1 cellular context compared by ENCODE assay signal in the genomic region with DNA sequence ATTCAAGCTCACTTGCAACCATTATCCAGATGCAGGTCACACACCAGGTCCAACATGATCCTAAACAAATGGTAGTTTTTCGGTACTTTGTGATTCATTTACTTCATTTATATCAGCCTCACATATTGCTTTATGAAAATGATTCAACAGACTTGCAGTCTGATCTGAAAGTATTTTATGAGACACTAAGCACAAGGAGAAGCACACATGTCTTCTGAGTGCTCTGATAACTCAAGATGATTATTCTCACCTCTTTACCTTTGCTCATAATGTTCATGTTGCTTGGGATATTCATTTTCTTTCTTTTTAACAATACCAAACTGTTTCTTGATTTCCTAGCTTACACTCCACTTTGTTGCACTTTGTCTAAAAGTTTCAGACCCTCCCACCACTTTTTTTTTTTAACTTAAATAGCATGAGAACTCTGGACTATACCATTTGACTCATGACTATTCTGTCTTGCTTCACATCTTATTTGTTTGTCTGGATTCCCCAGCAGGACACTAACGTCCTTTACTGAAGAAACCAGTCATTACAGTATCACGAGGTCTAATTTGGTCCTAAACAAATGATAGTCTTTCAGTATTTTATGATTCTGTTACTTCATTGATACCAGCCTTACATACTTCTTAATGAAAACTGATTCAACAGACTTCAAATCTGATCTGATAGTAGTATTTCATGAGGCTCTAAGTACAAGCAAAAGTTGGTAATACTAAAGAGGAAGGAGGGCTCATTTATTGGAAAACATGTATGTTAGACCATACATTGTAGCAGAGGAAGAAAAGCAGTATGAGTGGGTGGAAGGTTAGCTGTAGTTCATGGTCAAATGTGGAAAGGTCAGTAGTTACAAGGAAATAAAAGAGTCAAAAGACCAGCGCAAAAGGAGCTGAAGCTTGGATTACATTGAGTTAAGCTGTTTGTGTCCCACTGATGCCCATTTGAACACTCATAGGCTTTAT.
TF ChIP-seq lines count a peak whose summit lies in the region.

No MANE protein-coding gene starts in this region.

TF ChIP-seq in HepG2, 621 proteins besides CTCF, POLR2A, EP300 and RAD21 (continued from another document):
- TF ChIP-seq, protein P1, sequence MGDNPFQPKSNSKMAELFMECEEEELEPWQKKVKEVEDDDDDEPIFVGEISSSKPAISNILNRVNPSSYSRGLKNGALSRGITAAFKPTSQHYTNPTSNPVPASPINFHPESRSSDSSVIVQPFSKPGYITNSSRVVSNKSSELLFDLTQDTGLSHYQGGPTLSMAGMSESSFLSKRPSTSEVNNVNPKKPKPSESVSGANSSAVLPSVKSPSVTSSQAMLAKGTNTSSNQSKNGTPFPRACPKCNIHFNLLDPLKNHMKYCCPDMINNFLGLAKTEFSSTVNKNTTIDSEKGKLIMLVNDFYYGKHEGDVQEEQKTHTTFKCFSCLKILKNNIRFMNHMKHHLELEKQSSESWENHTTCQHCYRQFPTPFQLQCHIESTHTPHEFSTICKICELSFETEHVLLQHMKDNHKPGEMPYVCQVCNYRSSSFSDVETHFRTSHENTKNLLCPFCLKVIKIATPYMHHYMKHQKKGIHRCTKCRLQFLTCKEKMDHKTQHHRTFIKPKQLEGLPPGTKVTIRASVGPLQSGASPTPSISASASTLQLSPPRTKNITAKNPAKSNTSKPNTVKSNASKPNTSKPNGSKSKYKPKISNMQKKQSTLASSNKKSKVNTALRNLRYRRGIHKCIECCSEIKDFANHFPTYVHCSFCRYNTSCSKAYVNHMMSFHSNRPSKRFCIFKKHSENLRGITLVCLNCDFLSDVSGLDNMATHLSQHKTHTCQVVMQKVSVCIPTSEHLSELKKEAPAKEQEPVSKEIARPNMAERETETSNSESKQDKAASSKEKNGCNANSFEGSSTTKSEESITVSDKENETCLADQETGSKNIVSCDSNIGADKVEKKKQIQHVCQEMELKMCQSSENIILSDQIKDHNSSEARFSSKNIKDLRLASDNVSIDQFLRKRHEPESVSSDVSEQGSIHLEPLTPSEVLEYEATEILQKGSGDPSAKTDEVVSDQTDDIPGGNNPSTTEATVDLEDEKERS (CRISPR knock-in tag; IDR thresholded peaks at IDR 0.05): no peak
- TF ChIP-seq SOX5 (CRISPR knock-in tag; IDR thresholded peaks at IDR 0.05; ENCODE audit: borderline replicate concordance) (no peak), RFXANK (CRISPR knock-in tag; IDR thresholded peaks at IDR 0.05) (no peak), FOXA1 (IDR thresholded peaks at IDR 0.05) (no peak), FOXA1 (CRISPR knock-in tag; IDR thresholded peaks at IDR 0.05) (no peak), ZNF383 (CRISPR knock-in tag; IDR thresholded peaks at IDR 0.05; ENCODE audit: borderline replicate concordance) (no peak), ZNF253 (CRISPR knock-in tag; IDR thresholded peaks at IDR 0.05; ENCODE audit: borderline replicate concordance) (no peak), CEBPG (CRISPR knock-in tag; IDR thresholded peaks at IDR 0.05) (peak; percentile 28), ZNF547 (CRISPR knock-in tag; IDR thresholded peaks at IDR 0.05) (no peak), YEATS2 (CRISPR knock-in tag; IDR thresholded peaks at IDR 0.05; ENCODE audit: borderline replicate concordance) (no peak), CHD2 (IDR thresholded peaks at IDR 0.05; ENCODE audit: low read depth, low read length) (no peak), XBP1 (CRISPR knock-in tag; IDR thresholded peaks at IDR 0.05) (no peak), GZF1 (CRISPR knock-in tag; IDR thresholded peaks at IDR 0.05) (no peak)
- TF ChIP-seq, protein P2, sequence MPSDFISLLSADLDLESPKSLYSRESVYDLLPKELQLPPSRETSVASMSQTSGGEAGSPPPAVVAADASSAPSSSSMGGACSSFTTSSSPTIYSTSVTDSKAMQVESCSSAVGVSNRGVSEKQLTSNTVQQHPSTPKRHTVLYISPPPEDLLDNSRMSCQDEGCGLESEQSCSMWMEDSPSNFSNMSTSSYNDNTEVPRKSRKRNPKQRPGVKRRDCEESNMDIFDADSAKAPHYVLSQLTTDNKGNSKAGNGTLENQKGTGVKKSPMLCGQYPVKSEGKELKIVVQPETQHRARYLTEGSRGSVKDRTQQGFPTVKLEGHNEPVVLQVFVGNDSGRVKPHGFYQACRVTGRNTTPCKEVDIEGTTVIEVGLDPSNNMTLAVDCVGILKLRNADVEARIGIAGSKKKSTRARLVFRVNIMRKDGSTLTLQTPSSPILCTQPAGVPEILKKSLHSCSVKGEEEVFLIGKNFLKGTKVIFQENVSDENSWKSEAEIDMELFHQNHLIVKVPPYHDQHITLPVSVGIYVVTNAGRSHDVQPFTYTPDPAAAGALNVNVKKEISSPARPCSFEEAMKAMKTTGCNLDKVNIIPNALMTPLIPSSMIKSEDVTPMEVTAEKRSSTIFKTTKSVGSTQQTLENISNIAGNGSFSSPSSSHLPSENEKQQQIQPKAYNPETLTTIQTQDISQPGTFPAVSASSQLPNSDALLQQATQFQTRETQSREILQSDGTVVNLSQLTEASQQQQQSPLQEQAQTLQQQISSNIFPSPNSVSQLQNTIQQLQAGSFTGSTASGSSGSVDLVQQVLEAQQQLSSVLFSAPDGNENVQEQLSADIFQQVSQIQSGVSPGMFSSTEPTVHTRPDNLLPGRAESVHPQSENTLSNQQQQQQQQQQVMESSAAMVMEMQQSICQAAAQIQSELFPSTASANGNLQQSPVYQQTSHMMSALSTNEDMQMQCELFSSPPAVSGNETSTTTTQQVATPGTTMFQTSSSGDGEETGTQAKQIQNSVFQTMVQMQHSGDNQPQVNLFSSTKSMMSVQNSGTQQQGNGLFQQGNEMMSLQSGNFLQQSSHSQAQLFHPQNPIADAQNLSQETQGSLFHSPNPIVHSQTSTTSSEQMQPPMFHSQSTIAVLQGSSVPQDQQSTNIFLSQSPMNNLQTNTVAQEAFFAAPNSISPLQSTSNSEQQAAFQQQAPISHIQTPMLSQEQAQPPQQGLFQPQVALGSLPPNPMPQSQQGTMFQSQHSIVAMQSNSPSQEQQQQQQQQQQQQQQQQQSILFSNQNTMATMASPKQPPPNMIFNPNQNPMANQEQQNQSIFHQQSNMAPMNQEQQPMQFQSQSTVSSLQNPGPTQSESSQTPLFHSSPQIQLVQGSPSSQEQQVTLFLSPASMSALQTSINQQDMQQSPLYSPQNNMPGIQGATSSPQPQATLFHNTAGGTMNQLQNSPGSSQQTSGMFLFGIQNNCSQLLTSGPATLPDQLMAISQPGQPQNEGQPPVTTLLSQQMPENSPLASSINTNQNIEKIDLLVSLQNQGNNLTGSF (CRISPR knock-in tag; IDR thresholded peaks at IDR 0.05): no peak
- TF ChIP-seq, protein P3, sequence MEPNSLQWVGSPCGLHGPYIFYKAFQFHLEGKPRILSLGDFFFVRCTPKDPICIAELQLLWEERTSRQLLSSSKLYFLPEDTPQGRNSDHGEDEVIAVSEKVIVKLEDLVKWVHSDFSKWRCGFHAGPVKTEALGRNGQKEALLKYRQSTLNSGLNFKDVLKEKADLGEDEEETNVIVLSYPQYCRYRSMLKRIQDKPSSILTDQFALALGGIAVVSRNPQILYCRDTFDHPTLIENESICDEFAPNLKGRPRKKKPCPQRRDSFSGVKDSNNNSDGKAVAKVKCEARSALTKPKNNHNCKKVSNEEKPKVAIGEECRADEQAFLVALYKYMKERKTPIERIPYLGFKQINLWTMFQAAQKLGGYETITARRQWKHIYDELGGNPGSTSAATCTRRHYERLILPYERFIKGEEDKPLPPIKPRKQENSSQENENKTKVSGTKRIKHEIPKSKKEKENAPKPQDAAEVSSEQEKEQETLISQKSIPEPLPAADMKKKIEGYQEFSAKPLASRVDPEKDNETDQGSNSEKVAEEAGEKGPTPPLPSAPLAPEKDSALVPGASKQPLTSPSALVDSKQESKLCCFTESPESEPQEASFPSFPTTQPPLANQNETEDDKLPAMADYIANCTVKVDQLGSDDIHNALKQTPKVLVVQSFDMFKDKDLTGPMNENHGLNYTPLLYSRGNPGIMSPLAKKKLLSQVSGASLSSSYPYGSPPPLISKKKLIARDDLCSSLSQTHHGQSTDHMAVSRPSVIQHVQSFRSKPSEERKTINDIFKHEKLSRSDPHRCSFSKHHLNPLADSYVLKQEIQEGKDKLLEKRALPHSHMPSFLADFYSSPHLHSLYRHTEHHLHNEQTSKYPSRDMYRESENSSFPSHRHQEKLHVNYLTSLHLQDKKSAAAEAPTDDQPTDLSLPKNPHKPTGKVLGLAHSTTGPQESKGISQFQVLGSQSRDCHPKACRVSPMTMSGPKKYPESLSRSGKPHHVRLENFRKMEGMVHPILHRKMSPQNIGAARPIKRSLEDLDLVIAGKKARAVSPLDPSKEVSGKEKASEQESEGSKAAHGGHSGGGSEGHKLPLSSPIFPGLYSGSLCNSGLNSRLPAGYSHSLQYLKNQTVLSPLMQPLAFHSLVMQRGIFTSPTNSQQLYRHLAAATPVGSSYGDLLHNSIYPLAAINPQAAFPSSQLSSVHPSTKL (CRISPR knock-in tag; IDR thresholded peaks at IDR 0.05): peak; percentile 50; the same call in 1 of the 2 replicates
TF ChIP-seq in HepG2: peak in this region for 17.
